ENCODE assay signal across 8 cellular contexts in the genomic region with DNA sequence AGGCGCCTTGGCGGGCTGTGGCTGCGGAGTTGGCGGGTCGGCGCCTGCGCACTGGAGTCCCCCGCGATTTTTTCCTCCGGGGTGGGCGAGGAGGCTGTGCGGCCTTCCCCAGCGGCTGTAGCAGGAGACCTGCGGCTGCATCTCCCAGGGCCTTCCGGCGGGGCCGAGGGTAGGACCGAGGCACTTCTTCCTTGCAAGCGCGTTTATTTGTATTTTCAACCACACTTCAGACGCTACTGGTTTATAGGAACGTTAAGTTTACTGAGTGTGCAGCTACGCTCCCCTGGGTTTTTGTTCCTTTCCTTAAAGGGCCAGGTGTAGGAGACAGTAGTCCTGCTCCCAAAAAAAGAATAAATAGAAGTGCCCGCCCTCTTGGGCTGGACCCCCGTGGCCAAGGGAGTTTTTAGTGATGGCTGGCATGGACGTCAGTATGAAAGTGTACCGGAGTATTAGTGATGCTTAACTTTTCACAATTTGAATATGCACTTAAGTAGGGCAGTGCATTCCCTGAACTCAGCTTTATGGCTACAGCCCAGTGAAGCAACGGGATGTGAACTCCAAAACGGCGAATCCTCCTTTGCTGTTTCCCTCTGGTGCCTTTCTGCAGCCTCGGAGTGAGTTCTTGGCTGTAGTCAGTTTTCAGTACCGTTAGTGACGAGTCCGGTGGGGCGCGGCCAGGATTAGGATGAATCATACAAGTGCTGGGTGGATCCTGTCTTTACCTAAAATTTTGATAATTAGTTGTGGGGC. TPM values are rescaled to one million over a fixed set of nuclear protein-coding genes. Genes with fewer than 3 reads are reported as not detected.
A peak's percentile ranks its signal among the peaks of the same experiment; 100 is the strongest.
DNase-seq lines count a peak whose midpoint lies in the region; ATAC-seq and TF ChIP-seq lines count a peak whose summit lies in the region.

No MANE protein-coding gene starts in this region.

- TF ChIP-seq CTCF in AG10803 (conservative IDR thresholded peaks at IDR 0.05; ENCODE audit: low read length) (no peak), endothelial cell (IDR thresholded peaks at IDR 0.05; ENCODE audit: unreplicated experiment) (no peak)

- H3K9me3 Mint-ChIP-seq in endothelial cell (ENCODE audit: unreplicated experiment), result no peaks in the 10 kb centered on the region

- peak; percentile 76 for DNase-seq in AG10803 (ENCODE audit: low read depth)
- peak; percentile 72 for DNase-seq in NOMO-1 treated with dmso at 0.1 percent for 144 hours (lab: John Stamatoyannopoulos, UW; ENCODE audit: unreplicated experiment)
- peak; percentile 97 for DNase-seq in activated CD8-positive, alpha-beta memory T cell treated with anti-CD3 and anti-CD28 coated beads, Interleukin-2, amount 50 U/mL, for 48 hours
- peak; percentile 99 for DNase-seq in endothelial cell (ENCODE audit: low spot score)
- peak; percentile 95 for DNase-seq in midbrain (lab: John Stamatoyannopoulos, UW)
- DNase-seq in stimulated activated CD8-positive, alpha-beta memory T cell treated with anti-CD3 and anti-CD28 coated beads, Interleukin-15, amount 100 ng/mL, for 48 hours (ENCODE audit: low read depth in 2 of 2), result peak; percentile 92 to 93

- H3K27ac Mint-ChIP-seq in endothelial cell (ENCODE audit: unreplicated experiment), result peak overlapping the region; percentile 98

- ATAC-seq in GM19023 (IDR thresholded peaks at IDR 0.05; ENCODE audit: unreplicated experiment) (peak; percentile 16), HG03378 (IDR thresholded peaks at IDR 0.05; ENCODE audit: unreplicated experiment) (peak; percentile 21)

- peak overlapping the region; percentile 91 for H3K4me3 ChIP-seq in AG10803 (ENCODE audit: low read length)

- H3K27me3 Mint-ChIP-seq in endothelial cell (ENCODE audit: unreplicated experiment), result peaks cover 3% of the 10 kb centered on the region

- peaks cover 4% of the 10 kb centered on the region for H3K36me3 Mint-ChIP-seq in endothelial cell (ENCODE audit: low read depth, unreplicated experiment)

- peaks cover 25% of the 10 kb centered on the region for H3K4me1 Mint-ChIP-seq in endothelial cell (ENCODE audit: unreplicated experiment)

- peak overlapping the region; percentile 99 for H3K4me3 Mint-ChIP-seq in endothelial cell (ENCODE audit: unreplicated experiment)

RNA-seq across cellular contexts. Expression of a gene that starts 1.0 kb away (rescaled TPM):
- 9.4 TPM for total RNA-seq in endothelial cell (ENCODE audit: unreplicated experiment)

RNA-seq across cellular contexts. Expression of a gene that starts 18.7 kb away (rescaled TPM):
- total RNA-seq in endothelial cell (ENCODE audit: unreplicated experiment), result 42.2 TPM

Comparison
In these comparisons a context has a peak if more than half of its experiments do, and no peak if none do; other contexts are left out.
1. Peak in every context shown above with its lines: DNase-seq, ATAC-seq and H3K4me3 ChIP-seq.